Comparison of ENCODE assay signal across 29 cellular contexts in the genomic region with DNA sequence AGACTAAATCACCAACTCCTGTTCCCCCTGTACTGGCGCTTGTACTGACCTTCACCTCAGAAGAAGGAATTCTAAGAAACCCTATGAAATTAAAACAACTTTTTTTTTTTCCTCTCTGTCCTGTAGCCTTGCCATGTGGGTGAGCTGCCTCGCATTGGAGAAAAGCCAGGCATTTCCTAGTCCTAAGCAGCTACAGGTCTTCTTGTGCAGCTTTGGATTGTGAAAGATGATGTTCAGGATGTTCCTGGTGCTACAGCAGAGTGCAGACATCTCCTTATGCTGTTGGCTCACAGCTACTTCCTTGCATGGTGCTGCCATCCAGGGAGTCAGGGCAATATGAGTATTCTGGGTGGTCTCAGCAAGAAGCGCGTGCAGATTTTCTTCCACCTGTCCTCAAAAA. TPM values are rescaled to one million over a fixed set of nuclear protein-coding genes. Genes with fewer than 3 reads are reported as not detected.
DNase-seq lines count a peak whose midpoint lies in the region; ATAC-seq lines count a peak whose summit lies in the region.
"Had no signal": no experiment of that assay in that cellular context is flagged by ENCODE, and none has a peak within 500 bp of the region (broad histone marks: within the 10 kb centered on the region; RNA-seq: fewer than 3 reads in every experiment).

No MANE protein-coding gene starts in this region.

- peak; percentile 34 for ATAC-seq in Right ventricle myocardium inferior
- ATAC-seq: activated CD8-positive, alpha-beta T cell treated with anti-CD3 and anti-CD28 coated beads, Interleukin-2, amount 10 ng/mL, durations not matched to agents 7 days and 5 days; Panc1 had no signal

- no peak for DNase-seq in Right ventricle myocardium inferior (ENCODE audit: missing footprints)
- no peak for DNase-seq in cardiac septum (ENCODE audit: low spot score)
- peak in 2 of 61 donors; percentile 2 for DNase-seq in caudate nucleus (lab: John Stamatoyannopoulos, UW)
- peak; percentile 19 for DNase-seq in inferior parietal cortex (ENCODE audit: extremely low spot score)
- peak; percentile 24 for DNase-seq in skeletal muscle cell (ENCODE audit: low read depth)
- DNase-seq in COR-L47 (lab: John Stamatoyannopoulos, UW) = no peak
- no peak for DNase-seq in DMS53 treated with DMSO at 0.1 percent for 48 hours (lab: John Stamatoyannopoulos, UW; ENCODE audit: unreplicated experiment)
- no peak for DNase-seq in ACHN
- DNase-seq: activated CD4-positive, alpha-beta T cell treated with anti-CD3 and anti-CD28 coated beads for 4 hours; activated CD8-positive, alpha-beta T cell treated with anti-CD3 and anti-CD28 coated beads, Interleukin-2, amount 10 ng/mL, durations not matched to agents 7 days and 5 days; activated naive CD4-positive, alpha-beta T cell treated with anti-CD3 and anti-CD28 coated beads, Interleukin-2, amount 10 ng/mL, durations not matched to agents 7 days and 5 days; amniotic stem cell; colonic mucosa; effector CD8-positive, alpha-beta T cell; KG1; NCI-H1105 treated with DMSO at 0.1 percent for 48 hours; NCI-H187 treated with DMSO at 0.1 percent for 48 hours; NCI-H69; retina; SHP77 treated with DMSO at 0.1 percent for 48 hours; stimulated activated CD4-positive, alpha-beta T cell treated with anti-CD3 and anti-CD28 coated beads, Interleukin-1b, Interleukin-23, amount 100 ng/mL, for 48 hours; SW 1271; T1000; uterus had no signal

- in situ Hi-C loops in ACHN (cut with HindIII; ENCODE audit: low pct_ligation_motif_present, low pct_unique_long_range_greater_than_20kb, low sequenced_read_pairs) = no loop called here

- intact Hi-C loops in Right ventricle myocardium inferior (cut with DNase I) = no loop called here
- intact Hi-C loops in cardiac septum (cut with DNase I) = no loop called here

- peak overlapping the region; percentile 50 for H3K27ac ChIP-seq in caudate nucleus (ENCODE audit: low read depth, low read length)
- H3K27ac ChIP-seq: colonic mucosa, uterus, VCaP had no signal

- H3K4me3 ChIP-seq in skeletal muscle cell (ENCODE audit: low read depth, low read length) = no peak overlapping the region
- H3K4me3 ChIP-seq: breast epithelium, colonic mucosa, MG63, smooth muscle cell, uterus had no signal

RNA-seq across cellular contexts. Expression of a gene that starts 11.9 kb away (rescaled TPM):
- total RNA-seq in Right ventricle myocardium inferior (30.6 TPM), cardiac septum (32.5 TPM)

Comparison
In these comparisons a context has a peak if more than half of its experiments do, and no peak if none do; other contexts are left out.
1. DNase-seq: peak in inferior parietal cortex (single experiment) and skeletal muscle cell (single experiment); none in Right ventricle myocardium inferior (single experiment), cardiac septum (single experiment), COR-L47 (single experiment), DMS53 treated with DMSO at 0.1 percent for 48 hours (single experiment) and ACHN (single experiment).